ENCODE assay signal across 17 cellular contexts in the genomic region with DNA sequence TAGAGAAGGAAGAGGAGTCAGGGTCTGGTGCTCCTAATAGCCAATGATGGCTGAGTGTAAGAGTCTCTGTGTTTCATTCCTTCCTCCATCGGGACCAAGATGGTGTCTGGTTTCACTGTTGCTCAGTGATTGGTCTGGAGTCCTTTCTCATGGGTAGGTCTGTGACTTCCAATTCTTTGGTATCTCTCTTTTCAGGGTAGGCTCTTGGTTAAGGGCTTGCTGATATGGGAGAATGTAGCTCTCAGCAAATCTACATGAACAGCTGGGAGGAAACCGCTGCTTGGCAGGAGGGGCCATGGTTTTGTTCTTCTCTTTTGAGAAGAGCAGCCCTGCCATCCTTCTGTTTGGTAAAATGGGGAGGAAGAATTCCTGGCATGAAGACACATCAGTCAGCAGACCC.
DNase-seq lines count a peak whose midpoint lies in the region; ATAC-seq and TF ChIP-seq lines count a peak whose summit lies in the region.
"Had no signal": no experiment of that assay in that cellular context is flagged by ENCODE, and none has a peak within 500 bp of the region (broad histone marks: within the 10 kb centered on the region; RNA-seq: fewer than 3 reads in every experiment).

No MANE protein-coding gene starts in this region.

- H3K27me3 ChIP-seq in GM23338 (ENCODE audit: insufficient read depth) (no peaks in the 10 kb centered on the region), SJCRH30 (no peaks in the 10 kb centered on the region), neural progenitor cell (no peaks in the 10 kb centered on the region), body of pancreas (no peaks in the 10 kb centered on the region)
- H3K27me3 ChIP-seq: BLaER1 had no signal

- H3K27me3 Mint-ChIP-seq in GM23338 (ENCODE audit: insufficient read depth, low read depth, poor library complexity) (peaks cover 5% of the 10 kb centered on the region), neural progenitor cell (ENCODE audit: insufficient read depth, low read depth) (peaks cover 7% of the 10 kb centered on the region)

- H3K9me3 Mint-ChIP-seq in GM23338: no peaks in the 10 kb centered on the region
- no peaks in the 10 kb centered on the region for H3K9me3 Mint-ChIP-seq in neural progenitor cell
- H3K9me3 Mint-ChIP-seq: CD8-positive, alpha-beta T cell; HFFc6 had no signal

- DNase-seq in GM23338 (ENCODE audit: low spot score) (no peak), SJCRH30 (peak; percentile 56 to 82), islet precursor cell (peak; percentile 36), neural progenitor cell (ENCODE audit: low spot score) (no peak), DMS 273 (lab: John Stamatoyannopoulos, UW; ENCODE audit: unreplicated experiment) (no peak), body of pancreas (no peak)
- DNase-seq in activated naive CD4-positive, alpha-beta T cell treated with Interleukin-2 at 50 U/mL for 16 hours: no peak
- DNase-seq: 8988T; CD8-positive, alpha-beta T cell; GM23248; H7; HFFc6 had no signal

- H3K4me3 ChIP-seq in GM23338 (no peak overlapping the region), SJCRH30 (no peak overlapping the region), neural progenitor cell (no peak overlapping the region), body of pancreas (no peak overlapping the region)
- H3K4me3 ChIP-seq: BLaER1, GM23248 had no signal

- H3K27ac Mint-ChIP-seq in GM23338 (no peak overlapping the region), neural progenitor cell (no peak overlapping the region)
- H3K27ac Mint-ChIP-seq: CD8-positive, alpha-beta T cell; HFFc6; IgD-negative memory B cell had no signal

- H3K9me3 ChIP-seq in SJCRH30 (replicated peaks): no peaks in the 10 kb centered on the region
- H3K9me3 ChIP-seq in neural progenitor cell (ENCODE audit: low read depth): no peaks in the 10 kb centered on the region
- H3K9me3 ChIP-seq in body of pancreas: no peaks in the 10 kb centered on the region
- H3K9me3 ChIP-seq: BLaER1 had no signal

- H4K20me1 ChIP-seq in GM23338 (replicated peaks; ENCODE audit: insufficient read depth) (no peaks in the 10 kb centered on the region), neural progenitor cell (ENCODE audit: low read depth) (no peaks in the 10 kb centered on the region)
- H4K20me1 ChIP-seq: BLaER1 had no signal

- H3K9me2 ChIP-seq in GM23338 (ENCODE audit: insufficient read depth): no peaks in the 10 kb centered on the region

- intact Hi-C loops in body of pancreas (cut with DNase I): no loop called here

- H2AFZ ChIP-seq in GM23338 (no peak overlapping the region; the same call in 1 of the 2 replicates), neural progenitor cell (replicated peaks) (peak overlapping the region; percentile 50)
- H2AFZ ChIP-seq: GM23248 had no signal

- no peaks in the 10 kb centered on the region for H3F3A ChIP-seq in GM23338 (replicated peaks; ENCODE audit: low read depth)
- no peaks in the 10 kb centered on the region for H3F3A ChIP-seq in neural progenitor cell (ENCODE audit: low read depth)

- H3K36me3 ChIP-seq in GM23338 (ENCODE audit: insufficient read depth): no peaks in the 10 kb centered on the region
- H3K36me3 ChIP-seq in SJCRH30: no peaks in the 10 kb centered on the region
- no peaks in the 10 kb centered on the region for H3K36me3 ChIP-seq in neural progenitor cell
- H3K36me3 ChIP-seq in body of pancreas (replicated peaks in 1 of 2; ENCODE audit: insufficient read depth in 1 of 2, low read depth in 2 of 2): no peaks in the 10 kb centered on the region
- H3K36me3 ChIP-seq: BLaER1 had no signal

- H3K4me3 Mint-ChIP-seq in GM23338: no peak overlapping the region
- no peak overlapping the region for H3K4me3 Mint-ChIP-seq in neural progenitor cell
- H3K4me3 Mint-ChIP-seq: CD14-positive monocyte; CD8-positive, alpha-beta T cell; HFFc6; IgD-negative memory B cell had no signal

- H3K79me2 ChIP-seq in GM23338 (replicated peaks; ENCODE audit: insufficient read depth) (no peaks in the 10 kb centered on the region), neural progenitor cell (ENCODE audit: low read depth) (no peaks in the 10 kb centered on the region)

- no peak for TF ChIP-seq POLR2A in body of pancreas (IDR thresholded peaks at IDR 0.05)

- ATAC-seq in GM23338: peak; percentile 50
- no peak for ATAC-seq in body of pancreas
- ATAC-seq: CD8-positive, alpha-beta T cell; HCT116; HepG2 had no signal

- no peak overlapping the region for H3K27ac ChIP-seq in GM23338 (ENCODE audit: low read depth)
- peak overlapping the region; percentile 18 for H3K27ac ChIP-seq in SJCRH30
- no peak overlapping the region for H3K27ac ChIP-seq in neural progenitor cell
- no peak overlapping the region for H3K27ac ChIP-seq in body of pancreas
- H3K27ac ChIP-seq: BLaER1, GM23248 had no signal

- H3K4me1 ChIP-seq in GM23338 (ENCODE audit: insufficient read depth): no peaks in the 10 kb centered on the region
- H3K4me1 ChIP-seq in SJCRH30: peaks cover 16% of the 10 kb centered on the region
- H3K4me1 ChIP-seq in neural progenitor cell: no peaks in the 10 kb centered on the region
- H3K4me1 ChIP-seq in body of pancreas: no peaks in the 10 kb centered on the region
- H3K4me1 ChIP-seq: BLaER1 had no signal

- no peak overlapping the region for H3K9ac ChIP-seq in neural progenitor cell
- H3K9ac ChIP-seq: BLaER1, GM23248 had no signal

- 38 to 57% methylated on average over 2 of the region's 2 CpGs for WGBS in body of pancreas, 2 donors

- H3K4me1 Mint-ChIP-seq in GM23338 (peaks cover 9% of the 10 kb centered on the region), neural progenitor cell (peaks cover 2% of the 10 kb centered on the region)
- H3K4me1 Mint-ChIP-seq: CD14-positive monocyte, IgD-negative memory B cell had no signal

- TF ChIP-seq CTCF in GM23338 (conservative IDR thresholded peaks at IDR 0.05; ENCODE audit: low read depth in 2 of 2) (no peak), neural progenitor cell (IDR thresholded peaks at IDR 0.05) (no peak), body of pancreas (IDR thresholded peaks at IDR 0.05) (no peak)

- no peak overlapping the region for H3K4me2 ChIP-seq in GM23338
- H3K4me2 ChIP-seq in neural progenitor cell: no peak overlapping the region
- H3K4me2 ChIP-seq: BLaER1 had no signal

- H3K36me3 Mint-ChIP-seq in GM23338 (ENCODE audit: low read depth): no peaks in the 10 kb centered on the region
- no peaks in the 10 kb centered on the region for H3K36me3 Mint-ChIP-seq in neural progenitor cell
- H3K36me3 Mint-ChIP-seq: CD14-positive monocyte; CD8-positive, alpha-beta T cell; IgD-negative memory B cell had no signal

TF ChIP-seq in GM23338, 12 proteins besides CTCF, POLR2A, EP300 and RAD21:
- no peak for TF ChIP-seq EZH2 (IDR thresholded peaks at IDR 0.05; ENCODE audit: low read depth, unreplicated experiment)
- TF ChIP-seq JUNB (IDR thresholded peaks at IDR 0.05; ENCODE audit: unreplicated experiment): no peak
- no peak for TF ChIP-seq POLR2AphosphoS5 (IDR thresholded peaks at IDR 0.05; ENCODE audit: low read depth)
- no peak for TF ChIP-seq STAT1 (IDR thresholded peaks at IDR 0.05; ENCODE audit: unreplicated experiment)
- TF ChIP-seq, protein P1, sequence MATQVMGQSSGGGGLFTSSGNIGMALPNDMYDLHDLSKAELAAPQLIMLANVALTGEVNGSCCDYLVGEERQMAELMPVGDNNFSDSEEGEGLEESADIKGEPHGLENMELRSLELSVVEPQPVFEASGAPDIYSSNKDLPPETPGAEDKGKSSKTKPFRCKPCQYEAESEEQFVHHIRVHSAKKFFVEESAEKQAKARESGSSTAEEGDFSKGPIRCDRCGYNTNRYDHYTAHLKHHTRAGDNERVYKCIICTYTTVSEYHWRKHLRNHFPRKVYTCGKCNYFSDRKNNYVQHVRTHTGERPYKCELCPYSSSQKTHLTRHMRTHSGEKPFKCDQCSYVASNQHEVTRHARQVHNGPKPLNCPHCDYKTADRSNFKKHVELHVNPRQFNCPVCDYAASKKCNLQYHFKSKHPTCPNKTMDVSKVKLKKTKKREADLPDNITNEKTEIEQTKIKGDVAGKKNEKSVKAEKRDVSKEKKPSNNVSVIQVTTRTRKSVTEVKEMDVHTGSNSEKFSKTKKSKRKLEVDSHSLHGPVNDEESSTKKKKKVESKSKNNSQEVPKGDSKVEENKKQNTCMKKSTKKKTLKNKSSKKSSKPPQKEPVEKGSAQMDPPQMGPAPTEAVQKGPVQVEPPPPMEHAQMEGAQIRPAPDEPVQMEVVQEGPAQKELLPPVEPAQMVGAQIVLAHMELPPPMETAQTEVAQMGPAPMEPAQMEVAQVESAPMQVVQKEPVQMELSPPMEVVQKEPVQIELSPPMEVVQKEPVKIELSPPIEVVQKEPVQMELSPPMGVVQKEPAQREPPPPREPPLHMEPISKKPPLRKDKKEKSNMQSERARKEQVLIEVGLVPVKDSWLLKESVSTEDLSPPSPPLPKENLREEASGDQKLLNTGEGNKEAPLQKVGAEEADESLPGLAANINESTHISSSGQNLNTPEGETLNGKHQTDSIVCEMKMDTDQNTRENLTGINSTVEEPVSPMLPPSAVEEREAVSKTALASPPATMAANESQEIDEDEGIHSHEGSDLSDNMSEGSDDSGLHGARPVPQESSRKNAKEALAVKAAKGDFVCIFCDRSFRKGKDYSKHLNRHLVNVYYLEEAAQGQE (IDR thresholded peaks at IDR 0.05; ENCODE audit: unreplicated experiment): no peak

Comparison
In these comparisons a context has a peak if more than half of its experiments do, and no peak if none do; other contexts are left out.
1. DNase-seq: peak in SJCRH30 (2 of 2) and islet precursor cell (single experiment); none in GM23338 (single experiment), neural progenitor cell (single experiment), activated naive CD4-positive, alpha-beta T cell treated with Interleukin-2 at 50 U/mL for 16 hours (single experiment), DMS 273 (single experiment) and body of pancreas (0 of 4).